ENCODE assay signal across 2 cellular contexts in the genomic region with DNA sequence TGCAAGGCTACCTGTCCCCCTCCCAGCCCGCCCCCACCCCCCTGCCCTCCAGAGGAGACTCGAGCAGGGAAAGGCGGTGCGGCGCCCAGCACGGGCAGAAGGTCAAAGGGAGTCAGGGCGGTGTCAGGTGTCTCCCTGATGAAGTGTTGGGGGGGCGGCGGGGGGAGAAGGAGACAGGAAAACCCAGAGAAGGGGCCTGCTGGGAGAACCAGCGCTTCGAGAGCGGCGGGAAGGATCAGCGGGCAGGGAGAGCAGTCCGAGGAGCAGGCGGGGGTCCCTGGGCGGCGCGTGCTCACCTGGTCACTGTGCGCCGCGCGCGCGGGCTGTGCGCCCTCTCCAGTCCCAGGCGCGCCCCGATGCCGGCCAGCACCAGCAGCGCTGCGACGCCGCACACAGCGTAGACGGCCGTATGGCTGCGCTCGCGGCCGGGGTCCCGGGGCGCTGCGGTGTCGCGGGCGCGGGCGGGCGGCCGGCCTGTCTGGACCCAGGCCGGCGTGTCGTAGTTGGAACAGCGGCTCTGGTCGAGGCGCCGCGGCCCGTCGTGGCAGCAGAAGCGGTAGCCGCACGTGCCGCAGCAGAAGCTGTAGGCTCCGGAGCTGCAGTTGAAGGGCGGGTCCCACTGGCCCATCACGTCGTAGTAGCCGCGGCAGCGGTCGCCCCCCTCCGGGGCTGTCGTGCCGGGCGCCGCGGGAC.
TF ChIP-seq lines count a peak whose summit lies in the region.

No MANE protein-coding gene starts in this region.

TF ChIP-seq in GM23338, 12 proteins besides CTCF, POLR2A, EP300 and RAD21 (continued from another document):
- TF ChIP-seq, protein P1, sequence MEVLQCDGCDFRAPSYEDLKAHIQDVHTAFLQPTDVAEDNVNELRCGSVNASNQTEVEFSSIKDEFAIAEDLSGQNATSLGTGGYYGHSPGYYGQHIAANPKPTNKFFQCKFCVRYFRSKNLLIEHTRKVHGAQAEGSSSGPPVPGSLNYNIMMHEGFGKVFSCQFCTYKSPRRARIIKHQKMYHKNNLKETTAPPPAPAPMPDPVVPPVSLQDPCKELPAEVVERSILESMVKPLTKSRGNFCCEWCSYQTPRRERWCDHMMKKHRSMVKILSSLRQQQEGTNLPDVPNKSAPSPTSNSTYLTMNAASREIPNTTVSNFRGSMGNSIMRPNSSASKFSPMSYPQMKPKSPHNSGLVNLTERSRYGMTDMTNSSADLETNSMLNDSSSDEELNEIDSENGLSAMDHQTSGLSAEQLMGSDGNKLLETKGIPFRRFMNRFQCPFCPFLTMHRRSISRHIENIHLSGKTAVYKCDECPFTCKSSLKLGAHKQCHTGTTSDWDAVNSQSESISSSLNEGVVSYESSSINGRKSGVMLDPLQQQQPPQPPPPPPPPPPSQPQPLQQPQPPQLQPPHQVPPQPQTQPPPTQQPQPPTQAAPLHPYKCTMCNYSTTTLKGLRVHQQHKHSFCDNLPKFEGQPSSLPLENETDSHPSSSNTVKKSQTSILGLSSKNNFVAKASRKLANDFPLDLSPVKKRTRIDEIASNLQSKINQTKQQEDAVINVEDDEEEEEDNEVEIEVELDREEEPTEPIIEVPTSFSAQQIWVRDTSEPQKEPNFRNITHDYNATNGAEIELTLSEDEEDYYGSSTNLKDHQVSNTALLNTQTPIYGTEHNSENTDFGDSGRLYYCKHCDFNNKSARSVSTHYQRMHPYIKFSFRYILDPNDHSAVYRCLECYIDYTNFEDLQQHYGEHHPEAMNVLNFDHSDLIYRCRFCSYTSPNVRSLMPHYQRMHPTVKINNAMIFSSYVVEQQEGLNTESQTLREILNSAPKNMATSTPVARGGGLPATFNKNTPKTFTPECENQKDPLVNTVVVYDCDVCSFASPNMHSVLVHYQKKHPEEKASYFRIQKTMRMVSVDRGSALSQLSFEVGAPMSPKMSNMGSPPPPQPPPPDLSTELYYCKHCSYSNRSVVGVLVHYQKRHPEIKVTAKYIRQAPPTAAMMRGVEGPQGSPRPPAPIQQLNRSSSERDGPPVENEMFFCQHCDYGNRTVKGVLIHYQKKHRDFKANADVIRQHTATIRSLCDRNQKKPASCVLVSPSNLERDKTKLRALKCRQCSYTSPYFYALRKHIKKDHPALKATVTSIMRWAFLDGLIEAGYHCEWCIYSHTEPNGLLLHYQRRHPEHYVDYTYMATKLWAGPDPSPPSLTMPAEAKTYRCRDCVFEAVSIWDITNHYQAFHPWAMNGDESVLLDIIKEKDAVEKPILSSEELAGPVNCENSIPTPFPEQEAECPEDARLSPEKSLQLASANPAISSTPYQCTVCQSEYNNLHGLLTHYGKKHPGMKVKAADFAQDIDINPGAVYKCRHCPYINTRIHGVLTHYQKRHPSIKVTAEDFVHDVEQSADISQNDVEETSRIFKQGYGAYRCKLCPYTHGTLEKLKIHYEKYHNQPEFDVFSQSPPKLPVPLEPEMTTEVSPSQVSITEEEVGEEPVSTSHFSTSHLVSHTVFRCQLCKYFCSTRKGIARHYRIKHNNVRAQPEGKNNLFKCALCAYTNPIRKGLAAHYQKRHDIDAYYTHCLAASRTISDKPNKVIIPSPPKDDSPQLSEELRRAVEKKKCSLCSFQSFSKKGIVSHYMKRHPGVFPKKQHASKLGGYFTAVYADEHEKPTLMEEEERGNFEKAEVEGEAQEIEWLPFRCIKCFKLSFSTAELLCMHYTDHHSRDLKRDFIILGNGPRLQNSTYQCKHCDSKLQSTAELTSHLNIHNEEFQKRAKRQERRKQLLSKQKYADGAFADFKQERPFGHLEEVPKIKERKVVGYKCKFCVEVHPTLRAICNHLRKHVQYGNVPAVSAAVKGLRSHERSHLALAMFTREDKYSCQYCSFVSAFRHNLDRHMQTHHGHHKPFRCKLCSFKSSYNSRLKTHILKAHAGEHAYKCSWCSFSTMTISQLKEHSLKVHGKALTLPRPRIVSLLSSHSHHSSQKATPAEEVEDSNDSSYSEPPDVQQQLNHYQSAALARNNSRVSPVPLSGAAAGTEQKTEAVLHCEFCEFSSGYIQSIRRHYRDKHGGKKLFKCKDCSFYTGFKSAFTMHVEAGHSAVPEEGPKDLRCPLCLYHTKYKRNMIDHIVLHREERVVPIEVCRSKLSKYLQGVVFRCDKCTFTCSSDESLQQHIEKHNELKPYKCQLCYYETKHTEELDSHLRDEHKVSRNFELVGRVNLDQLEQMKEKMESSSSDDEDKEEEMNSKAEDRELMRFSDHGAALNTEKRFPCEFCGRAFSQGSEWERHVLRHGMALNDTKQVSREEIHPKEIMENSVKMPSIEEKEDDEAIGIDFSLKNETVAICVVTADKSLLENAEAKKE (CRISPR knock-in tag; IDR thresholded peaks at IDR 0.05), result no peak
- TF ChIP-seq EZH2 (IDR thresholded peaks at IDR 0.05; ENCODE audit: low read depth, unreplicated experiment) (peak; percentile 69), ZNF331 (CRISPR knock-in tag; IDR thresholded peaks at IDR 0.05; ENCODE audit: low read depth) (no peak), CREB1 (CRISPR knock-in tag; IDR thresholded peaks at IDR 0.05; ENCODE audit: low read depth) (peak; percentile 62), NANOG (IDR thresholded peaks at IDR 0.05; ENCODE audit: borderline replicate concordance) (no peak)
- TF ChIP-seq, protein P2, sequence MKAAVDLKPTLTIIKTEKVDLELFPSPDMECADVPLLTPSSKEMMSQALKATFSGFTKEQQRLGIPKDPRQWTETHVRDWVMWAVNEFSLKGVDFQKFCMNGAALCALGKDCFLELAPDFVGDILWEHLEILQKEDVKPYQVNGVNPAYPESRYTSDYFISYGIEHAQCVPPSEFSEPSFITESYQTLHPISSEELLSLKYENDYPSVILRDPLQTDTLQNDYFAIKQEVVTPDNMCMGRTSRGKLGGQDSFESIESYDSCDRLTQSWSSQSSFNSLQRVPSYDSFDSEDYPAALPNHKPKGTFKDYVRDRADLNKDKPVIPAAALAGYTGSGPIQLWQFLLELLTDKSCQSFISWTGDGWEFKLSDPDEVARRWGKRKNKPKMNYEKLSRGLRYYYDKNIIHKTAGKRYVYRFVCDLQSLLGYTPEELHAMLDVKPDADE (IDR thresholded peaks at IDR 0.05), result no peak

TF ChIP-seq in neural cell, 6 proteins besides CTCF, POLR2A, EP300 and RAD21 (continued from another document):
- TF ChIP-seq, protein P3, sequence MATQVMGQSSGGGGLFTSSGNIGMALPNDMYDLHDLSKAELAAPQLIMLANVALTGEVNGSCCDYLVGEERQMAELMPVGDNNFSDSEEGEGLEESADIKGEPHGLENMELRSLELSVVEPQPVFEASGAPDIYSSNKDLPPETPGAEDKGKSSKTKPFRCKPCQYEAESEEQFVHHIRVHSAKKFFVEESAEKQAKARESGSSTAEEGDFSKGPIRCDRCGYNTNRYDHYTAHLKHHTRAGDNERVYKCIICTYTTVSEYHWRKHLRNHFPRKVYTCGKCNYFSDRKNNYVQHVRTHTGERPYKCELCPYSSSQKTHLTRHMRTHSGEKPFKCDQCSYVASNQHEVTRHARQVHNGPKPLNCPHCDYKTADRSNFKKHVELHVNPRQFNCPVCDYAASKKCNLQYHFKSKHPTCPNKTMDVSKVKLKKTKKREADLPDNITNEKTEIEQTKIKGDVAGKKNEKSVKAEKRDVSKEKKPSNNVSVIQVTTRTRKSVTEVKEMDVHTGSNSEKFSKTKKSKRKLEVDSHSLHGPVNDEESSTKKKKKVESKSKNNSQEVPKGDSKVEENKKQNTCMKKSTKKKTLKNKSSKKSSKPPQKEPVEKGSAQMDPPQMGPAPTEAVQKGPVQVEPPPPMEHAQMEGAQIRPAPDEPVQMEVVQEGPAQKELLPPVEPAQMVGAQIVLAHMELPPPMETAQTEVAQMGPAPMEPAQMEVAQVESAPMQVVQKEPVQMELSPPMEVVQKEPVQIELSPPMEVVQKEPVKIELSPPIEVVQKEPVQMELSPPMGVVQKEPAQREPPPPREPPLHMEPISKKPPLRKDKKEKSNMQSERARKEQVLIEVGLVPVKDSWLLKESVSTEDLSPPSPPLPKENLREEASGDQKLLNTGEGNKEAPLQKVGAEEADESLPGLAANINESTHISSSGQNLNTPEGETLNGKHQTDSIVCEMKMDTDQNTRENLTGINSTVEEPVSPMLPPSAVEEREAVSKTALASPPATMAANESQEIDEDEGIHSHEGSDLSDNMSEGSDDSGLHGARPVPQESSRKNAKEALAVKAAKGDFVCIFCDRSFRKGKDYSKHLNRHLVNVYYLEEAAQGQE (IDR thresholded peaks at IDR 0.05; ENCODE audit: borderline replicate concordance), result no peak
- no peak for TF ChIP-seq EZH2 (IDR thresholded peaks at IDR 0.05; ENCODE audit: borderline replicate concordance, insufficient read depth, low read length, poor library complexity, severe bottlenecking)
- no peak for TF ChIP-seq SMC3 (conservative IDR thresholded peaks at IDR 0.05; ENCODE audit: poor library complexity)
- no peak for TF ChIP-seq MXI1 (conservative IDR thresholded peaks at IDR 0.05; ENCODE audit: poor library complexity, severe bottlenecking)
- no peak for TF ChIP-seq POLR2AphosphoS5 (IDR thresholded peaks at IDR 0.05)
